Comparison of ENCODE assay signal across 8 cellular contexts in the genomic region with DNA sequence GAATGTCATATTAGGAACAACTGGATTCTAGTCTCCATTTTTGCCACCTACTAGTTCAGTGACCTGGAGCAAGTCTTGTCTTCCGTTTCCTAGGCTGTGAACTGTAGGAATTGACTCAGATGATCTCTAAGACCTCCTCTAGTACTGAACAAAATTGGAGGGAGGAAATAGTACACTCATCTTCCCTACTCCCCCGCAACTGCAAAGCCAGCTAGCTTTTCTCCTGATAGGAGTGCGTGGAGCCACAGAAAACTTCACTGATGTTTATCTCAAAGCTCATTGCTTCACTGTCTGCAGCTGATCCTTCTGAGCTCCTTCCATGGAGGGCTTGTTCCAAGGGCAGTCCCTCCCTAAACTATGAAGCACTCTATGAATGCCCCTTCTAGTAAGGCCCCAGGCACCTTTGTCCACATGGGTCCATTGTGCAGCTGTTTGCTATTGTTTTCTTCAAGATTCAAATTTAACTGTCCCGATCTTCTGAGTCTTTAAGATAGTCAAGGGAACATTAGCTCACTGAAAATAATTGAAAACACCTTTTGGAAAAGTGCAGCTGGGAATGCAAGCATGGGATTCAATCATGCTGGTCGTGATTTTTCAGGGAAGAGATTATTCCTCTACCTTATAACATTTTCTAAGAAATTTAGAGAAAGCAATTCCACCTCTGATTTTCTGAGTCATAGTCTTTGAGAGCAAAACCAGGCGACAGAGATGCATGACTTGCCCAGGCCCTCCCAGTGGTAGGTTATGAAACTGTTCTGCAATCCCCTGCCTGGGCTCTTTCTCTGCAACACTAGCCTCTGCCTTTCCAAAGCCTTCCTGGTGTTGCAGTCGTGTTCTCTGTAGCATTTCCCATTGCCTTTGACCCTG. TPM values are rescaled to one million over a fixed set of nuclear protein-coding genes. Genes with fewer than 3 reads are reported as not detected.
DNase-seq lines count a peak whose midpoint lies in the region; ATAC-seq and TF ChIP-seq lines count a peak whose summit lies in the region.

No MANE protein-coding gene starts in this region.

- no peaks in the 10 kb centered on the region for H3K36me3 ChIP-seq in tibial nerve

- no peak overlapping the region for H3K4me3 ChIP-seq in tibial nerve

- peaks cover 6% of the 10 kb centered on the region for H3K36me3 Mint-ChIP-seq in T-helper 2 cell treated with Interferon-gamma antibody and Interleukin-4, amounts not matched to agents 5 μg/mL and 100 μg/mL, for 36 hours (ENCODE audit: low read depth)
- no peaks in the 10 kb centered on the region for H3K36me3 Mint-ChIP-seq in glutamatergic neuron (ENCODE audit: unreplicated experiment)

- no peak for TF ChIP-seq POLR2A in tibial nerve (IDR thresholded peaks at IDR 0.05)

- no peaks in the 10 kb centered on the region for H3K9me3 Mint-ChIP-seq in T-helper 2 cell treated with Interferon-gamma antibody and Interleukin-4, amounts not matched to agents 5 μg/mL and 100 μg/mL, for 36 hours
- no peaks in the 10 kb centered on the region for H3K9me3 Mint-ChIP-seq in glutamatergic neuron (ENCODE audit: unreplicated experiment)

- peaks cover 43% of the 10 kb centered on the region for H3K4me1 Mint-ChIP-seq in T-helper 2 cell treated with Interferon-gamma antibody and Interleukin-4, amounts not matched to agents 5 μg/mL and 100 μg/mL, for 36 hours (ENCODE audit: low read depth)
- peaks cover 7% of the 10 kb centered on the region for H3K4me1 Mint-ChIP-seq in glutamatergic neuron (ENCODE audit: low read depth, unreplicated experiment)

- H3K9me3 ChIP-seq in tibial nerve = no peaks in the 10 kb centered on the region

- ATAC-seq in GM21360 (IDR thresholded peaks at IDR 0.05; ENCODE audit: unreplicated experiment) = peak; percentile 44
- ATAC-seq in HG03521 (IDR thresholded peaks at IDR 0.05; ENCODE audit: unreplicated experiment) = peak; percentile 68
- ATAC-seq in stimulated activated naive CD8-positive, alpha-beta T cell treated with anti-CD3 and anti-CD28 coated beads, Interleukin-15, Interleukin-2, amounts not matched to agents 100 U/mL and 50 U/mL, for 24 hours = no peak

- no peak for TF ChIP-seq EP300 in tibial nerve (IDR thresholded peaks at IDR 0.05)

- peaks cover 3% of the 10 kb centered on the region for H3K27me3 Mint-ChIP-seq in T-helper 2 cell treated with Interferon-gamma antibody and Interleukin-4, amounts not matched to agents 5 μg/mL and 100 μg/mL, for 36 hours (ENCODE audit: low read depth)
- H3K27me3 Mint-ChIP-seq in glutamatergic neuron (ENCODE audit: unreplicated experiment) = no peaks in the 10 kb centered on the region

- peak overlapping the region; percentile 65 for H3K4me3 Mint-ChIP-seq in T-helper 2 cell treated with Interferon-gamma antibody and Interleukin-4, amounts not matched to agents 5 μg/mL and 100 μg/mL, for 36 hours
- no peak overlapping the region for H3K4me3 Mint-ChIP-seq in glutamatergic neuron (ENCODE audit: unreplicated experiment)

- WGBS in tibial nerve, 2 donors = 70 to 77% methylated on average over 7 of the region's 7 CpGs

- H3K27me3 ChIP-seq in tibial nerve = no peaks in the 10 kb centered on the region

- DNase-seq in EH (ENCODE audit: low read depth) (peak; percentile 80), glutamatergic neuron (peak; percentile 19), tibial nerve (ENCODE audit: low spot score in 2 of 2) (no peak)
- DNase-seq in T-helper 2 cell treated with Interferon-gamma antibody and Interleukin-4, amounts not matched to agents 5 μg/mL and 100 μg/mL, for 36 hours (ENCODE audit: low spot score) = peak; percentile 51
- DNase-seq in stimulated activated naive CD8-positive, alpha-beta T cell treated with anti-CD3 and anti-CD28 coated beads, Interleukin-15, Interleukin-2, amounts not matched to agents 100 U/mL and 50 U/mL, for 24 hours = peak; percentile 20
- DNase-seq in activated CD8-positive, alpha-beta memory T cell treated with anti-CD3 and anti-CD28 coated beads, Interleukin-2, amount 50 U/mL, for 4 hours = no peak

- no peak overlapping the region for H3K27ac Mint-ChIP-seq in T-helper 2 cell treated with Interferon-gamma antibody and Interleukin-4, amounts not matched to agents 5 μg/mL and 100 μg/mL, for 36 hours
- H3K27ac Mint-ChIP-seq in glutamatergic neuron (ENCODE audit: unreplicated experiment) = no peak overlapping the region

- no peak overlapping the region for H3K27ac ChIP-seq in tibial nerve

- H3K4me1 ChIP-seq in tibial nerve = peaks cover 0 to 8% (median 0%) of the 10 kb centered on the region in 4 donors

- TF ChIP-seq CTCF in glutamatergic neuron (IDR thresholded peaks at IDR 0.05; ENCODE audit: partially characterized antibody, unreplicated experiment) (peak; percentile 47), tibial nerve (IDR thresholded peaks at IDR 0.05) (peak in 1 of 5 experiments; percentile 23)

RNA-seq across cellular contexts. Expression of a gene that starts 24.3 kb away (rescaled TPM):
- total RNA-seq in glutamatergic neuron (ENCODE audit: unreplicated experiment) (4.3 TPM), tibial nerve (10 to 100 TPM; 26.7 to 46.3 (median 30.8) TPM)

Comparison
In these comparisons a context has a peak if more than half of its experiments do, and no peak if none do; other contexts are left out.
1. DNase-seq: peak in EH (single experiment), T-helper 2 cell treated with Interferon-gamma antibody and Interleukin-4, amounts not matched to agents 5 μg/mL and 100 μg/mL, for 36 hours (single experiment), glutamatergic neuron (single experiment) and stimulated activated naive CD8-positive, alpha-beta T cell treated with anti-CD3 and anti-CD28 coated beads, Interleukin-15, Interleukin-2, amounts not matched to agents 100 U/mL and 50 U/mL, for 24 hours (single experiment); none in activated CD8-positive, alpha-beta memory T cell treated with anti-CD3 and anti-CD28 coated beads, Interleukin-2, amount 50 U/mL, for 4 hours (single experiment) and tibial nerve (0 of 2).